Comparison of ENCODE assay signal across 25 cellular contexts in the genomic region with DNA sequence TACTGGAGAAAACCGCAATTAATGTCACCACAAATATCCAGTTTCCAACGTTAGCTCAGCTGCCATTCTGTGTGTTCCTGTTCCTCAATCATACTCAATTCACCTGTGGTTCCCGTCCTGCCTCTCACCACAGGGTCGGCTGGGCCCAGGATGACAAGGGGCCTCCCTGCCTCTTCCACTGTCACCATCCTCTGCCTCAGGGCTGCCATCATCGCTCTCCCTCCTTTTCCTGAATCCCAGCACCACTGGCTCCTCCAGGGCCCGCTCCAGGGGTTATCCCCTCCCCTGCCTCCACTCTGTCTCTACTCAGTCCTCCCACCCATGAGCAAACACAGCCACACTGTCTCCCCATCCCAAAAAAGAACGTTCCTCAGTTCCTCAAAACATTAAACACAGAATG.
"Had no signal": no experiment of that assay in that cellular context is flagged by ENCODE, and none has a peak within 500 bp of the region (broad histone marks: within the 10 kb centered on the region; RNA-seq: fewer than 3 reads in every experiment).

No MANE protein-coding gene starts in this region.

- H3K9me3 ChIP-seq: esophagus squamous epithelium, gastroesophageal sphincter, heart right ventricle had no signal

- H3K27me3 ChIP-seq: brain microvascular endothelial cell had no signal

- DNase-seq: activated CD4-positive, alpha-beta T cell treated with anti-CD3 and anti-CD28 coated beads for 36 hours; activated CD4-positive, alpha-beta T cell treated with anti-CD3 and anti-CD28 coated beads, Interleukin-2, amount 10 ng/mL, durations not matched to agents 7 days and 5 days; activated CD4-positive, alpha-beta T cell treated with anti-CD3 and anti-CD28 coated beads, Interleukin-2, amount 50 U/mL, for 48 hours; activated CD4-positive, CD25-positive, alpha-beta regulatory T cell; activated CD4-positive, CD25-positive, alpha-beta regulatory T cell treated with anti-CD3 and anti-CD28 coated beads, Interleukin-2, amount 50 U/mL, for 72 hours; activated CD8-positive, alpha-beta memory T cell treated with anti-CD3 and anti-CD28 coated beads for 24 hours; activated CD8-positive, alpha-beta T cell treated with anti-CD3 and anti-CD28 coated beads for 36 hours; activated effector memory CD4-positive, alpha-beta T cell treated with Interleukin-2 at 50 U/mL for 16 hours; activated gamma-delta T cell treated with Interleukin-2 at 50 U/mL for 16 hours; activated naive CD4-positive, alpha-beta T cell treated with anti-CD3 and anti-CD28 coated beads, Interleukin-2, amount 50 U/mL, for 16 hours; activated naive CD4-positive, alpha-beta T cell treated with Interleukin-2 at 50 U/mL for 16 hours; activated T-cell treated with anti-CD3 and anti-CD28 coated beads, Interleukin-2, amount 50 U/mL, for 4 hours; amniotic stem cell; anterior cingulate cortex; brain microvascular endothelial cell; cortex of kidney; dermis blood vessel endothelial cell; effector CD8-positive, alpha-beta T cell; esophagus squamous epithelium; foreskin melanocyte; heart right ventricle; T-helper 2 cell had no signal

- H3K36me3 ChIP-seq: brain microvascular endothelial cell, esophagus squamous epithelium, gastroesophageal sphincter, heart right ventricle had no signal

- H3K4me3 ChIP-seq: esophagus squamous epithelium, gastroesophageal sphincter, heart right ventricle had no signal

- H3K4me1 ChIP-seq: gastroesophageal sphincter, heart right ventricle had no signal

- H3K27ac ChIP-seq: brain microvascular endothelial cell, epithelial cell of prostate, esophagus squamous epithelium, gastroesophageal sphincter, heart right ventricle had no signal

- ATAC-seq: activated CD4-positive, alpha-beta T cell treated with anti-CD3 and anti-CD28 coated beads for 36 hours; activated CD8-positive, alpha-beta T cell treated with anti-CD3 and anti-CD28 coated beads for 36 hours; activated T-cell treated with anti-CD3 and anti-CD28 coated beads, Interleukin-2, amount 50 U/mL, for 4 hours; activated T-helper 17 cell treated with anti-CD3 and anti-CD28 coated beads, Interleukin-2, amount 50 U/mL, for 72 hours; gastroesophageal sphincter; heart right ventricle had no signal
